ENCODE assay signal across 1 cellular context in the genomic region with DNA sequence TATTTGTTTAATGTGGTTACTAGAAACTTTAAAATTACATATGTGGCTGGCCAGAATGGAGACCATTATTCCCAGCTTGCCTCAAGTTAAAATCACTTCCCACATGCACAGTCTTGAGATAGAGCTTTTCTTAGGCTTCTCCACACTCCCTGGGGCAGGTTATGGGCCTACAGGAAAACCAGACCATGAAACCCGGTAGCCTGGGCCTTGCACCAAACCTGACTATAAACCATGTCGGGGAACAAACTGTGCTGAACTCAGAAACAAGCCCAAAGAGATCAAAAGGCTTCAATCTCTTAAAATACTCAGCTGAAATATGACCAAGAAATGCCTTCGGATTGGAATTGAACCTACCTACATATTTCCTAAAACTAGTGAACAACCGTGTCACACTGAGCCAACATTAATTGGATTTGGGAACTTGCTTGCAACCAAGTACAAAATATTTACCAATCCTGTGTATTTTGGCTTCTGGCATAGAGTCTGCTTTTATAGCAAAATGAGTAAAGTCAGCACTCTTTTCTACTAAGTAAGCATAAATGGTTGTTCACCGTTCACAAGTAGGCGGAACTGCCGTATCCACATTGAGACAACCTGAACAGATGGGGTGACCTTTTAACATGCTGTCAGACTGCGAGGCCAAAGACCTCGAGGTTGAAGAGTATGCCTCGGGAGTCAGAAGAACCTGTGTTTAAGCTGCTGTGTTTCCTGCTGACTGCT.
TF ChIP-seq lines count a peak whose summit lies in the region.

No MANE protein-coding gene starts in this region.

TF ChIP-seq in K562, 482 proteins besides CTCF, POLR2A, EP300 and RAD21 (continued from another document):
- TF ChIP-seq FOXK1 (CRISPR knock-in tag; IDR thresholded peaks at IDR 0.05; ENCODE audit: borderline replicate concordance) = no peak
- TF ChIP-seq UBTF (IDR thresholded peaks at IDR 0.05; ENCODE audit: borderline replicate concordance in 1 of 2, low read depth in 2 of 2, low read length in 2 of 2) = no peak
- TF ChIP-seq PHF20 (IDR thresholded peaks at IDR 0.05; ENCODE audit: partially characterized antibody) = no peak
- TF ChIP-seq C11orf30 (IDR thresholded peaks at IDR 0.05; ENCODE audit: low read depth) = peak; percentile 54; the same call in 1 of the 2 replicates
- no peak for TF ChIP-seq MXI1 (IDR thresholded peaks at IDR 0.05; ENCODE audit: low read depth, low read length)
